ENCODE assay signal across 12 cellular contexts in the genomic region with DNA sequence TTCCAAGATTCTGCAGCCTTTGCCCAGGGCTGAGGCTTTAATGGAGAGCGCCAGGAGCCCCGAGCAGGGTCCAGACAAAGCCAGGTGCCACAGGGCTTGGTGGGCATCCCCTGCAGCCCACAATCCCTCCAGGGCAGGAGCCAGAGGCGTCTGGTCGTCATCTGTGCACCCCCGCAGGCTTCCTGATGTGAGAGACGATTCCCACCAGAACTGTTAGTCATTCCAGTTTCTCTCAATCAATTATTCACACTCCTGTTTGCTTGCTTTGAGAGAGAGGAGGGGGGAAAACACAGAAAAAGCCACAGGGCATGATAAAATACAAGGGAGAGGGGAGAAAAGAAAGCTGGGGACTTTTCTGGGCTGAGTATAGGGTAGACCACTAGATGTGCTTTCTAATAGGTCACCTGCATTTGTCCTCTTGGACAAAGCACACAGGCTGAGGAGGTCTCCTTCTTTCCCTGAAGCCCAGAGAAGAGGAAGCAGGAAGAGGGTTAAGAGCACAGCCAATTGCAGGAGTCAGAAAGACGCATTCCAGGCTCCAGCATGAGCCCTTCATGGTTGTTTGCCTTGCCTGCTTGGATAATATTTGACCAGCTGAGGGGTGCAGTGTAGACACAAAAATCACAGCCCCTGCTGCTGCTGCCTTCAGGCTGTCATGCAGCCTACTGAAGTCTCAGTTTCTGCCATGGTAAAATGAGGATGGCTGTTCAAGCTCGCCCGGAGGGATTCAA.
DNase-seq lines count a peak whose midpoint lies in the region; ATAC-seq, FAIRE-seq and TF ChIP-seq lines count a peak whose summit lies in the region.
"Had no signal": no experiment of that assay in that cellular context is flagged by ENCODE, and none has a peak within 500 bp of the region (broad histone marks: within the 10 kb centered on the region; RNA-seq: fewer than 3 reads in every experiment).

No MANE protein-coding gene starts in this region.

- DNase-seq in A549 (ENCODE audit: low read depth in 1 of 2, low spot score in 1 of 2) (no peak), NCI-H1092 treated with DMSO at 0.1 percent for 48 hours (lab: John Stamatoyannopoulos, UW) (peak; percentile 92), WTC11 (ENCODE audit: low spot score) (no peak), right lobe of liver (no peak), NCI-H146 (lab: John Stamatoyannopoulos, UW) (no peak), EL (no peak), SKM-1 (lab: John Stamatoyannopoulos, UW; ENCODE audit: unreplicated experiment) (no peak), Right ventricle myocardium superior (no peak)
- DNase-seq: activated naive CD8-positive, alpha-beta T cell treated with anti-CD3 and anti-CD28 coated beads for 36 hours; transverse colon had no signal

- H3K4me1 ChIP-seq in A549 (no peaks in the 10 kb centered on the region), right lobe of liver (peaks cover 0 to 13% (median 0%) of the 10 kb centered on the region in 4 donors)

- H3K4me2 ChIP-seq in A549 = peak overlapping the region; percentile 53; the same call in 2 of the 3 replicates

- no peak overlapping the region for H3K4me3 ChIP-seq in A549
- H3K4me3 ChIP-seq in right lobe of liver = no peak overlapping the region
- H3K4me3 ChIP-seq: transverse colon had no signal

- WGBS in A549 (ENCODE audit: missing lambda C conversion rate) = 25% methylated on average over 9 of the region's 9 CpGs
- WGBS in right lobe of liver (ENCODE audit: insufficient coverage, low coverage, low lambda C conversion rate, missing lambda C conversion rate) = 24% methylated on average over 9 of the region's 9 CpGs

- TF ChIP-seq CTCF in A549 (IDR thresholded peaks at IDR 0.05) = no peak
- TF ChIP-seq CTCF in WTC11 (IDR thresholded peaks at IDR 0.05) = no peak
- no peak for TF ChIP-seq CTCF in right lobe of liver (IDR thresholded peaks at IDR 0.05)

- no peaks in the 10 kb centered on the region for H3K36me3 ChIP-seq in right lobe of liver
- H3K36me3 ChIP-seq: transverse colon had no signal

- TF ChIP-seq POLR2A in A549 (IDR thresholded peaks at IDR 0.05; ENCODE audit: low read length) (no peak), right lobe of liver (IDR thresholded peaks at IDR 0.05) (no peak)

- no peak for TF ChIP-seq RAD21 in A549 (conservative IDR thresholded peaks at IDR 0.05 in 1 of 2, IDR thresholded peaks at IDR 0.05 in 1 of 2)

- peaks cover 2% of the 10 kb centered on the region; the same call in 1 of the 2 replicates for H3K27me3 Mint-ChIP-seq in WTC11 (ENCODE audit: low read depth)
- H3K27me3 Mint-ChIP-seq: activated naive CD8-positive, alpha-beta T cell treated with anti-CD3 and anti-CD28 coated beads for 36 hours had no signal

- H3K27ac ChIP-seq in A549 (no peak overlapping the region), right lobe of liver (no peak overlapping the region)

- H3K27ac Mint-ChIP-seq in WTC11 = peak overlapping the region; percentile 74; the same call in 1 of the 2 replicates
- H3K27ac Mint-ChIP-seq: activated naive CD8-positive, alpha-beta T cell treated with anti-CD3 and anti-CD28 coated beads for 36 hours had no signal

- FAIRE-seq in A549 (lab: Jason Lieb, UNC) = no peak

- TF ChIP-seq EP300 in A549 (IDR thresholded peaks at IDR 0.05) = no peak

- POLR2A ChIA-PET in A549 (lab: Yijun Ruan, JAX) (no interaction called here), WTC11 (lab: Charles Lee) (no interaction called here)

- no peak overlapping the region for H3K4me3 Mint-ChIP-seq in WTC11
- H3K4me3 Mint-ChIP-seq: activated naive CD8-positive, alpha-beta T cell treated with anti-CD3 and anti-CD28 coated beads for 36 hours had no signal

- 0 out of 2 replicates have a peak, but pooled peaks cover 4% of the 10 kb centered on the region for H3K9me3 Mint-ChIP-seq in WTC11
- H3K9me3 Mint-ChIP-seq: activated naive CD8-positive, alpha-beta T cell treated with anti-CD3 and anti-CD28 coated beads for 36 hours had no signal

- no peaks in the 10 kb centered on the region for H3K36me3 Mint-ChIP-seq in WTC11
- H3K36me3 Mint-ChIP-seq: activated naive CD8-positive, alpha-beta T cell treated with anti-CD3 and anti-CD28 coated beads for 36 hours had no signal

- H3K27me3 ChIP-seq in right lobe of liver = no peaks in the 10 kb centered on the region
- H3K27me3 ChIP-seq: transverse colon had no signal

- peaks cover 28% of the 10 kb centered on the region for H3K4me1 Mint-ChIP-seq in WTC11
- H3K4me1 Mint-ChIP-seq: activated naive CD8-positive, alpha-beta T cell treated with anti-CD3 and anti-CD28 coated beads for 36 hours had no signal

- intact Hi-C loops in right lobe of liver (cut with DNase I) (no loop called here), Right ventricle myocardium superior (cut with DNase I) (no loop called here)

- peak; percentile 54 to 65; a peak in 4 of 6 replicates for ATAC-seq in A549
- peak; percentile 31 for ATAC-seq in WTC11
- ATAC-seq in right lobe of liver = peak; percentile 47 to 81 (median 68)
- ATAC-seq in Right ventricle myocardium superior (ENCODE audit: poor library complexity) = no peak
- ATAC-seq: esophagus mucosa, HCT116 had no signal

- CTCF ChIA-PET in A549 (lab: Yijun Ruan, JAX) = no interaction called here
- CTCF ChIA-PET in WTC11 (lab: Charles Lee) = interaction anchor here (0.9 kb wide), 1 partner anchor 63 kb away, joined by 4 read pairs; no protein-coding TSS in a partner anchor

- H3K9me3 ChIP-seq in A549 (no peaks in the 10 kb centered on the region), right lobe of liver (no peaks in the 10 kb centered on the region)
- H3K9me3 ChIP-seq: transverse colon had no signal

TF ChIP-seq in A549, 52 proteins besides CTCF, POLR2A, EP300 and RAD21:
- TF ChIP-seq, protein P1, sequence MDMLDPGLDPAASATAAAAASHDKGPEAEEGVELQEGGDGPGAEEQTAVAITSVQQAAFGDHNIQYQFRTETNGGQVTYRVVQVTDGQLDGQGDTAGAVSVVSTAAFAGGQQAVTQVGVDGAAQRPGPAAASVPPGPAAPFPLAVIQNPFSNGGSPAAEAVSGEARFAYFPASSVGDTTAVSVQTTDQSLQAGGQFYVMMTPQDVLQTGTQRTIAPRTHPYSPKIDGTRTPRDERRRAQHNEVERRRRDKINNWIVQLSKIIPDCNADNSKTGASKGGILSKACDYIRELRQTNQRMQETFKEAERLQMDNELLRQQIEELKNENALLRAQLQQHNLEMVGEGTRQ (IDR thresholded peaks at IDR 0.05) = no peak
- TF ChIP-seq ZFP36 (IDR thresholded peaks at IDR 0.05; ENCODE audit: borderline replicate concordance, partially characterized antibody) (no peak), CHD4 (IDR thresholded peaks at IDR 0.05; ENCODE audit: borderline replicate concordance) (no peak), CBX8 (IDR thresholded peaks at IDR 0.05) (no peak), EHMT2 (IDR thresholded peaks at IDR 0.05; ENCODE audit: low read depth) (no peak), KDM1A (IDR thresholded peaks at IDR 0.05; ENCODE audit: low read depth) (no peak)
- TF ChIP-seq, protein P2, sequence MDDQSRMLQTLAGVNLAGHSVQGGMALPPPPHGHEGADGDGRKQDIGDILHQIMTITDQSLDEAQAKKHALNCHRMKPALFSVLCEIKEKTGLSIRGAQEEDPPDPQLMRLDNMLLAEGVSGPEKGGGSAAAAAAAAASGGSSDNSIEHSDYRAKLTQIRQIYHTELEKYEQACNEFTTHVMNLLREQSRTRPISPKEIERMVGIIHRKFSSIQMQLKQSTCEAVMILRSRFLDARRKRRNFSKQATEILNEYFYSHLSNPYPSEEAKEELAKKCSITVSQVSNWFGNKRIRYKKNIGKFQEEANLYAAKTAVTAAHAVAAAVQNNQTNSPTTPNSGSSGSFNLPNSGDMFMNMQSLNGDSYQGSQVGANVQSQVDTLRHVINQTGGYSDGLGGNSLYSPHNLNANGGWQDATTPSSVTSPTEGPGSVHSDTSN (IDR thresholded peaks at IDR 0.05) = no peak
- TF ChIP-seq, protein P3, sequence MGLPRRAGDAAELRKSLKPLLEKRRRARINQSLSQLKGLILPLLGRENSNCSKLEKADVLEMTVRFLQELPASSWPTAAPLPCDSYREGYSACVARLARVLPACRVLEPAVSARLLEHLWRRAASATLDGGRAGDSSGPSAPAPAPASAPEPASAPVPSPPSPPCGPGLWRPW (IDR thresholded peaks at IDR 0.05) = no peak

TF ChIP-seq in WTC11, 78 proteins besides CTCF, POLR2A, EP300 and RAD21 (continues in another document):
- no peak for TF ChIP-seq ESRRA (CRISPR knock-in tag; IDR thresholded peaks at IDR 0.05; ENCODE audit: borderline replicate concordance)
- TF ChIP-seq, protein P4, sequence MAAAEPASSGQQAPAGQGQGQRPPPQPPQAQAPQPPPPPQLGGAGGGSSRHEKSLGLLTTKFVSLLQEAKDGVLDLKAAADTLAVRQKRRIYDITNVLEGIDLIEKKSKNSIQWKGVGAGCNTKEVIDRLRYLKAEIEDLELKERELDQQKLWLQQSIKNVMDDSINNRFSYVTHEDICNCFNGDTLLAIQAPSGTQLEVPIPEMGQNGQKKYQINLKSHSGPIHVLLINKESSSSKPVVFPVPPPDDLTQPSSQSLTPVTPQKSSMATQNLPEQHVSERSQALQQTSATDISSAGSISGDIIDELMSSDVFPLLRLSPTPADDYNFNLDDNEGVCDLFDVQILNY (CRISPR knock-in tag; IDR thresholded peaks at IDR 0.05) = no peak
- TF ChIP-seq, protein P5, sequence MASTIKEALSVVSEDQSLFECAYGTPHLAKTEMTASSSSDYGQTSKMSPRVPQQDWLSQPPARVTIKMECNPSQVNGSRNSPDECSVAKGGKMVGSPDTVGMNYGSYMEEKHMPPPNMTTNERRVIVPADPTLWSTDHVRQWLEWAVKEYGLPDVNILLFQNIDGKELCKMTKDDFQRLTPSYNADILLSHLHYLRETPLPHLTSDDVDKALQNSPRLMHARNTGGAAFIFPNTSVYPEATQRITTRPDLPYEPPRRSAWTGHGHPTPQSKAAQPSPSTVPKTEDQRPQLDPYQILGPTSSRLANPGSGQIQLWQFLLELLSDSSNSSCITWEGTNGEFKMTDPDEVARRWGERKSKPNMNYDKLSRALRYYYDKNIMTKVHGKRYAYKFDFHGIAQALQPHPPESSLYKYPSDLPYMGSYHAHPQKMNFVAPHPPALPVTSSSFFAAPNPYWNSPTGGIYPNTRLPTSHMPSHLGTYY (CRISPR knock-in tag; IDR thresholded peaks at IDR 0.05) = no peak
- TF ChIP-seq RORB (CRISPR knock-in tag; IDR thresholded peaks at IDR 0.05) = no peak
- TF ChIP-seq NR1H2 (CRISPR knock-in tag; IDR thresholded peaks at IDR 0.05) = no peak
- no peak for TF ChIP-seq SMAD4 (CRISPR knock-in tag; IDR thresholded peaks at IDR 0.05)
